Comparison of ENCODE assay signal across 1 cellular context in genomic region chr3:122005033-122005565, GRCh38.
TF ChIP-seq lines count a peak whose summit lies in the region.

No MANE protein-coding gene starts in this region.

TF ChIP-seq in GM12878, 131 proteins besides CTCF, POLR2A, EP300 and RAD21 (continued from another document):
- TF ChIP-seq SKIL (IDR thresholded peaks at IDR 0.05; ENCODE audit: low read depth, poor library complexity, severe bottlenecking) (peak; percentile 27), NFXL1 (IDR thresholded peaks at IDR 0.05; ENCODE audit: borderline replicate concordance) (no peak), KLF5 (IDR thresholded peaks at IDR 0.05; ENCODE audit: partially characterized antibody) (no peak), ZZZ3 (IDR thresholded peaks at IDR 0.05; ENCODE audit: control insufficient read depth, insufficient read length, low read depth) (no peak), PML (IDR thresholded peaks at IDR 0.05; ENCODE audit: low read length) (no peak), PAX8 (IDR thresholded peaks at IDR 0.05) (no peak), ZNF384 (IDR thresholded peaks at IDR 0.05; ENCODE audit: borderline replicate concordance, low read depth, low read length) (no peak), ATF7 (IDR thresholded peaks at IDR 0.05; ENCODE audit: low read depth) (0 out of 2 replicates have a peak, but pooled peaks have one; percentile 39), GABPA (IDR thresholded peaks at IDR 0.05; ENCODE audit: low read depth) (no peak), STAT3 (IDR thresholded peaks at IDR 0.05; ENCODE audit: low read depth, low read length) (no peak), NFIC (IDR thresholded peaks at IDR 0.05; ENCODE audit: low read depth, low read length) (peak; percentile 32), RBBP5 (conservative IDR thresholded peaks at IDR 0.05) (no peak), ZNF622 (IDR thresholded peaks at IDR 0.05) (no peak)
- TF ChIP-seq, protein P1, sequence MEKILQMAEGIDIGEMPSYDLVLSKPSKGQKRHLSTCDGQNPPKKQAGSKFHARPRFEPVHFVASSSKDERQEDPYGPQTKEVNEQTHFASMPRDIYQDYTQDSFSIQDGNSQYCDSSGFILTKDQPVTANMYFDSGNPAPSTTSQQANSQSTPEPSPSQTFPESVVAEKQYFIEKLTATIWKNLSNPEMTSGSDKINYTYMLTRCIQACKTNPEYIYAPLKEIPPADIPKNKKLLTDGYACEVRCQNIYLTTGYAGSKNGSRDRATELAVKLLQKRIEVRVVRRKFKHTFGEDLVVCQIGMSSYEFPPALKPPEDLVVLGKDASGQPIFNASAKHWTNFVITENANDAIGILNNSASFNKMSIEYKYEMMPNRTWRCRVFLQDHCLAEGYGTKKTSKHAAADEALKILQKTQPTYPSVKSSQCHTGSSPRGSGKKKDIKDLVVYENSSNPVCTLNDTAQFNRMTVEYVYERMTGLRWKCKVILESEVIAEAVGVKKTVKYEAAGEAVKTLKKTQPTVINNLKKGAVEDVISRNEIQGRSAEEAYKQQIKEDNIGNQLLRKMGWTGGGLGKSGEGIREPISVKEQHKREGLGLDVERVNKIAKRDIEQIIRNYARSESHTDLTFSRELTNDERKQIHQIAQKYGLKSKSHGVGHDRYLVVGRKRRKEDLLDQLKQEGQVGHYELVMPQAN (conservative IDR thresholded peaks at IDR 0.05), result no peak
- TF ChIP-seq, protein P2, sequence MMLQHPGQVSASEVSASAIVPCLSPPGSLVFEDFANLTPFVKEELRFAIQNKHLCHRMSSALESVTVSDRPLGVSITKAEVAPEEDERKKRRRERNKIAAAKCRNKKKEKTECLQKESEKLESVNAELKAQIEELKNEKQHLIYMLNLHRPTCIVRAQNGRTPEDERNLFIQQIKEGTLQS (IDR thresholded peaks at IDR 0.05; ENCODE audit: borderline replicate concordance, extremely low read depth, low read depth, low read length), result no peak
TF ChIP-seq in GM12878: peak in this region for 42.
